28 cellular contexts compared by ENCODE assay signal in genomic region chr16:51941412-51941811, GRCh38.
DNase-seq lines count a peak whose midpoint lies in the region; ATAC-seq and TF ChIP-seq lines count a peak whose summit lies in the region.
"Had no signal": no experiment of that assay in that cellular context is flagged by ENCODE, and none has a peak within 500 bp of the region (broad histone marks: within the 10 kb centered on the region; RNA-seq: fewer than 3 reads in every experiment).

No MANE protein-coding gene starts in this region.

- H2BK15ac ChIP-seq in H9 (ENCODE audit: low read depth, low read length), result no peak overlapping the region

- H3K27me3 ChIP-seq in A673 (replicated peaks; ENCODE audit: insufficient read depth, low read depth, low read length, poor library complexity), result no peaks in the 10 kb centered on the region
- H3K27me3 ChIP-seq in H9 (ENCODE audit: insufficient read depth, low read length), result no peaks in the 10 kb centered on the region
- H3K27me3 ChIP-seq in endodermal cell (ENCODE audit: control insufficient read depth, insufficient read depth, low read length, poor library complexity, severe bottlenecking), result no peaks in the 10 kb centered on the region
- no peaks in the 10 kb centered on the region for H3K27me3 ChIP-seq in CD4-positive, alpha-beta memory T cell (ENCODE audit: insufficient read depth, low read length)

- H2BK120ac ChIP-seq in H9 (ENCODE audit: low read depth, low read length, poor library complexity, severe bottlenecking), result no peak overlapping the region

- H3K27me3 Mint-ChIP-seq in H9 (ENCODE audit: low read depth) (no peaks in the 10 kb centered on the region; the same call in 1 of the 2 replicates), endodermal cell (ENCODE audit: insufficient read depth) (no peaks in the 10 kb centered on the region)
- no peaks in the 10 kb centered on the region for H3K27me3 Mint-ChIP-seq in CD4-positive, alpha-beta memory T cell

- no peaks in the 10 kb centered on the region for H3K4me1 ChIP-seq in A673 (ENCODE audit: insufficient read depth, low read length, poor library complexity, severe bottlenecking)
- peaks cover 9% of the 10 kb centered on the region for H3K4me1 ChIP-seq in H9 (ENCODE audit: insufficient read depth, low read length)
- H3K4me1 ChIP-seq in endodermal cell (ENCODE audit: control insufficient read depth, insufficient read depth, low read length), result peaks cover 5% of the 10 kb centered on the region
- H3K4me1 ChIP-seq in CD4-positive, alpha-beta memory T cell (ENCODE audit: insufficient read depth, low read length), result no peaks in the 10 kb centered on the region
- H3K4me1 ChIP-seq: Caco-2, SJCRH30 had no signal

- no peak overlapping the region for H3K4ac ChIP-seq in H9 (ENCODE audit: low read depth, low read length)

- H4K20me1 ChIP-seq in H9 (ENCODE audit: control insufficient read depth, insufficient read depth, insufficient read length), result no peaks in the 10 kb centered on the region

- peaks cover 30 to 36% of the 10 kb centered on the region in 2 experiments for H3K4me1 Mint-ChIP-seq in H9
- H3K4me1 Mint-ChIP-seq in endodermal cell, result peaks cover 20% of the 10 kb centered on the region
- H3K4me1 Mint-ChIP-seq in CD4-positive, alpha-beta memory T cell, result no peaks in the 10 kb centered on the region

- H3K79me1 ChIP-seq in H9 (ENCODE audit: insufficient read depth, low read depth, low read length, poor library complexity, severe bottlenecking), result no peaks in the 10 kb centered on the region

- no peak overlapping the region for H2BK5ac ChIP-seq in H9 (ENCODE audit: insufficient read length, low read length)

- TF ChIP-seq CTCF in A673 (conservative IDR thresholded peaks at IDR 0.05; ENCODE audit: low read depth, low read length) (peak; percentile 20; the same call in 1 of the 2 replicates), H9 (conservative IDR thresholded peaks at IDR 0.05) (peak; percentile 60), endodermal cell (conservative IDR thresholded peaks at IDR 0.05) (peak; percentile 72)

- ATAC-seq in HG03457 (IDR thresholded peaks at IDR 0.05; ENCODE audit: unreplicated experiment), result no peak
- ATAC-seq: CD8-positive, alpha-beta T cell; PC-3; Right ventricle myocardium inferior had no signal

- no peaks in the 10 kb centered on the region for H3K9me3 ChIP-seq in A673 (ENCODE audit: low read depth, low read length, poor library complexity, severe bottlenecking)
- no peaks in the 10 kb centered on the region for H3K9me3 ChIP-seq in H9 (ENCODE audit: control insufficient read depth, low read depth, low read length)
- H3K9me3 ChIP-seq in endodermal cell (ENCODE audit: control insufficient read depth, low read length), result no peaks in the 10 kb centered on the region
- no peaks in the 10 kb centered on the region for H3K9me3 ChIP-seq in CD4-positive, alpha-beta memory T cell (ENCODE audit: control insufficient read depth in 1 of 2, low read length in 2 of 2)
- H3K9me3 ChIP-seq: Caco-2, SJCRH30 had no signal

- H3K4me3 Mint-ChIP-seq in H9 (no peak overlapping the region), endodermal cell (no peak overlapping the region)
- no peak overlapping the region for H3K4me3 Mint-ChIP-seq in CD4-positive, alpha-beta memory T cell
- H3K4me3 Mint-ChIP-seq: CD8-positive, alpha-beta T cell had no signal

- no peak overlapping the region for H2BK20ac ChIP-seq in H9 (ENCODE audit: low read depth, low read length, poor library complexity, severe bottlenecking)

- H3K36me3 Mint-ChIP-seq in H9 (ENCODE audit: insufficient read depth in 1 of 3, low read depth in 3 of 3), result no peaks in the 10 kb centered on the region
- H3K36me3 Mint-ChIP-seq in endodermal cell (ENCODE audit: low read depth), result no peaks in the 10 kb centered on the region
- no peaks in the 10 kb centered on the region for H3K36me3 Mint-ChIP-seq in CD4-positive, alpha-beta memory T cell
- H3K36me3 Mint-ChIP-seq: CD8-positive, alpha-beta T cell had no signal

- no peak overlapping the region for H4K8ac ChIP-seq in H9 (replicated peaks; ENCODE audit: insufficient read length, low read depth, low read length)

- DNase-seq in A673 (ENCODE audit: low spot score) (no peak), H9 (no peak), endodermal cell (no peak), iPS-NIHi7 (ENCODE audit: extremely low spot score) (peak; percentile 44), cerebellar nuclear complex (lab: John Stamatoyannopoulos, UW) (no peak)
- no peak for DNase-seq in CD4-positive, alpha-beta memory T cell
- DNase-seq in stimulated activated naive CD4-positive, alpha-beta T cell (lab: John Stamatoyannopoulos, UW), result no peak
- DNase-seq: 8988T; AML-193; C1 segment of cervical spinal cord; Caco-2; CD8-positive, alpha-beta T cell; DMS79 treated with DMSO at 0.1 percent for 48 hours; GF-D8; HCEC 1CT; KBM-7; MV-4-11; NCI-H1105; NCI-H1436 treated with DMSO at 0.1 percent for 48 hours; NCI-H187 treated with DMSO at 0.1 percent for 48 hours; NCI-H446; NCI-H524 treated with DMSO at 0.1 percent for 48 hours; NCI-H774; NK-92 treated with Interleukin-12 subunit alpha and Interleukin-12 subunit beta, amount 100 ng/mL, for 24 hours; PC-3; SJCRH30 had no signal

- H4K91ac ChIP-seq in H9 (ENCODE audit: insufficient read length, low read depth, low read length), result no peak overlapping the region

- H3K4me3 ChIP-seq in A673 (ENCODE audit: low read depth, low read length, poor library complexity, severe bottlenecking) (no peak overlapping the region), endodermal cell (ENCODE audit: low read length) (no peak overlapping the region)
- H3K4me3 ChIP-seq in CD4-positive, alpha-beta memory T cell (ENCODE audit: low read length in 2 of 2), result no peak overlapping the region
- H3K4me3 ChIP-seq: SJCRH30 had no signal

- no peak overlapping the region for H3K23ac ChIP-seq in H9 (ENCODE audit: insufficient read length, low read depth, low read length)

- H3K4me2 ChIP-seq in H9 (ENCODE audit: insufficient read depth, insufficient read length, low read length), result no peak overlapping the region

- H3K56ac ChIP-seq in H9 (ENCODE audit: insufficient read length, low read depth, low read length), result no peak overlapping the region

- no peak overlapping the region for H3K14ac ChIP-seq in H9 (ENCODE audit: insufficient read depth, low read length)

- no peaks in the 10 kb centered on the region for H3K23me2 ChIP-seq in H9 (ENCODE audit: insufficient read length, low read depth, low read length, poor library complexity, severe bottlenecking)

- intact Hi-C loops in A673 (cut with micrococcal nuclease; ENCODE audit: unreplicated experiment), result no loop called here
- intact Hi-C loops in CD4-positive, alpha-beta memory T cell (cut with micrococcal nuclease), result no loop called here

- no peak overlapping the region for H3K27ac ChIP-seq in A673 (ENCODE audit: low read depth, low read length, poor library complexity, severe bottlenecking)
- no peak overlapping the region for H3K27ac ChIP-seq in H9 (ENCODE audit: insufficient read length, low read depth, low read length)
- H3K27ac ChIP-seq in endodermal cell (ENCODE audit: low read depth, low read length), result no peak overlapping the region
- H3K27ac ChIP-seq in CD4-positive, alpha-beta memory T cell (ENCODE audit: low read depth, low read length), result no peak overlapping the region
- H3K27ac ChIP-seq: SJCRH30 had no signal

- no peak overlapping the region for H3T11ph ChIP-seq in H9 (ENCODE audit: low read length)

- no peak overlapping the region for H2AFZ ChIP-seq in H9 (ENCODE audit: low read length)

- H3K9me3 Mint-ChIP-seq in H9, result no peaks in the 10 kb centered on the region
- H3K9me3 Mint-ChIP-seq in endodermal cell, result no peaks in the 10 kb centered on the region
- H3K9me3 Mint-ChIP-seq in CD4-positive, alpha-beta memory T cell, result peaks cover 2 to 17% (median 9%) of the 10 kb centered on the region in 8 donors

- no peak overlapping the region for H2AK5ac ChIP-seq in H9 (ENCODE audit: insufficient read length, low read length)

- CTCF ChIA-PET in A673 (lab: Charles Lee), result no interaction called here
- CTCF ChIA-PET in CD4-positive, alpha-beta memory T cell (lab: Charles Lee; ENCODE audit: partially characterized antibody), result no interaction called here

- H3K9ac ChIP-seq in H9 (ENCODE audit: extremely low read depth, insufficient read length, low read length) (no peak overlapping the region), endodermal cell (ENCODE audit: extremely low read depth, low read length, poor library complexity, severe bottlenecking) (no peak overlapping the region)

- H3K18ac ChIP-seq in H9 (ENCODE audit: insufficient read length, low read depth, low read length), result no peak overlapping the region

- BruUV-seq in A673 (replicated peaks; lab: Mats Ljungman, UMichigan), result no TSS peak

- 0 out of 2 replicates have a peak, but pooled peaks cover 2% of the 10 kb centered on the region for H3K79me2 ChIP-seq in H9 (ENCODE audit: insufficient read depth, low read length)

- POLR2A ChIA-PET in A673 (lab: Charles Lee; ENCODE audit: low non-redundant PET), result no interaction called here
- POLR2A ChIA-PET in CD4-positive, alpha-beta memory T cell (lab: Charles Lee; ENCODE audit: partially characterized antibody), result no interaction called here

- no peak overlapping the region for H4K5ac ChIP-seq in H9 (ENCODE audit: insufficient read length, low read depth, low read length)

- H3K36me3 ChIP-seq in A673 (ENCODE audit: insufficient read depth, low read length, poor library complexity, severe bottlenecking) (no peaks in the 10 kb centered on the region), endodermal cell (ENCODE audit: control insufficient read depth, insufficient read depth, low read length) (no peaks in the 10 kb centered on the region)
- no peaks in the 10 kb centered on the region for H3K36me3 ChIP-seq in CD4-positive, alpha-beta memory T cell (ENCODE audit: insufficient read depth, low read length)
- H3K36me3 ChIP-seq: SJCRH30 had no signal

- no peak overlapping the region for H2BK12ac ChIP-seq in H9 (ENCODE audit: insufficient read length, low read depth, low read length)

- H3K27ac Mint-ChIP-seq in H9 (no peak overlapping the region), endodermal cell (no peak overlapping the region)
- H3K27ac Mint-ChIP-seq in CD4-positive, alpha-beta memory T cell, result no peak overlapping the region
- H3K27ac Mint-ChIP-seq: CD8-positive, alpha-beta T cell had no signal

Comparison
In these comparisons a context has a peak if more than half of its experiments do, and no peak if none do; other contexts are left out.
1. CTCF ChIP-seq: peak in every context shown above with its lines; median percentile 72 in endodermal cell; 60 in H9; 20 in A673.